In genomic region chr10:22573820-22574569, GRCh38 we compare ENCODE assay signal across 1 cellular context.
TF ChIP-seq lines count a peak whose summit lies in the region.

No MANE protein-coding gene starts in this region.

TF ChIP-seq in H1, 55 proteins besides CTCF, POLR2A, EP300 and RAD21 (continued from another document):
- TF ChIP-seq JUN (IDR thresholded peaks at IDR 0.05; ENCODE audit: low read depth, low read length) (no peak), TEAD4 (IDR thresholded peaks at IDR 0.05; ENCODE audit: low read depth, low read length) (no peak), BACH1 (IDR thresholded peaks at IDR 0.05; ENCODE audit: low read length) (no peak), SRF (IDR thresholded peaks at IDR 0.05; ENCODE audit: low read depth, low read length) (no peak), SP1 (IDR thresholded peaks at IDR 0.05; ENCODE audit: low read depth, low read length) (no peak)
